8 cellular contexts compared by ENCODE assay signal in the genomic region with DNA sequence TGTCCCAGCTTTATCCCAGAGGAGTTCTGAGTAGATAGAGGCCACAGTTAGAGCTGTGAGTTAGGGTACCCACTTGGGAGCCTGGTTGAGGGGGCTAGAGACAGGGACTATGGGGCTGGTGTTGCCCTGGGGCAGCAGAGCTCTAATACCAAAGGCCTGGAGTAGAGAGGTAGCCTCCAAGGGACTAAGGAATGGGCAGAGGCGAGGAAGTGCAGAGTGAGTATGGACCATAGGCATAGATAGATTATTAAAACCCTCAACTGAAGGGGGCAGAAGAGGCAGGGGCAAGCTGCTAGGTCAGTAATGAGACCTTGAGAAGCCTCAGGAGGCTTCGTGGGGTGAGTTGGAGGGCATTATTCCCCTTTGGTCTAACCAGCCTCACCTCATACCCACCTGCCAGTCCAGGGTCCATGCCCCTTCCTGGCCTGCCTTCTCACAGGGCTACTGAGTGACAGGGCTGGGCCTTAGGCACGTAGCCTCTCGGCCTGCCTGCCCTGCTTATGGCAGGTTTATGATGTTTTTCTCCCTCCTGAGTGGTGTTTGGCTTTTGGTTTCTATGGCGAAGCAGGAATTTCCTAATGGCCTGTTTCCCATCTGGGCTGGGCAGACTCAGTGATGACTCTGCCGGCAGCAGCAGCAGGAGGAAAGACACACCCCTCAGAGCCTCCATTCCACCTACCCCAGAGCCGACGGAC. TPM values are rescaled to one million over a fixed set of nuclear protein-coding genes. Genes with fewer than 3 reads are reported as not detected.
DNase-seq lines count a peak whose midpoint lies in the region; ATAC-seq and TF ChIP-seq lines count a peak whose summit lies in the region.

No MANE protein-coding gene starts in this region.

- no peak for TF ChIP-seq CTCF in brain (conservative IDR thresholded peaks at IDR 0.05)

- H3K4me1 Mint-ChIP-seq in brain = peaks cover 67% of the 10 kb centered on the region

- ATAC-seq in GM21447 (IDR thresholded peaks at IDR 0.05; ENCODE audit: unreplicated experiment) = no peak

- H3K36me3 Mint-ChIP-seq in brain = no peaks in the 10 kb centered on the region

- H3K4me3 Mint-ChIP-seq in brain = peak overlapping the region in 2 of 5 experiments; percentile 30 to 64

- peak overlapping the region in 4 of 5 experiments; percentile 74 to 97 (median 85) for H3K27ac Mint-ChIP-seq in brain

- DNase-seq in HPDE6-E6E7 (ENCODE audit: extremely low spot score) (peak; percentile 95), kidney tubule cell (ENCODE audit: low spot score) (peak; percentile 98), stromal cell of bone marrow (ENCODE audit: low read depth) (peak; percentile 97), OCI-M2 (lab: John Stamatoyannopoulos, UW; ENCODE audit: unreplicated experiment) (no peak), CD1c-positive myeloid dendritic cell (ENCODE audit: extremely low spot score) (no peak)
- DNase-seq in activated naive CD4-positive, alpha-beta T cell (lab: John Stamatoyannopoulos, UW) = no peak

- no peaks in the 10 kb centered on the region for H3K9me3 Mint-ChIP-seq in brain

- H3K27me3 Mint-ChIP-seq in brain = peaks cover 2% of the 10 kb centered on the region

RNA-seq across cellular contexts. Expression of gene PDLIM4, which starts 8.0 kb away (rescaled TPM):
- 15.9 TPM for polyA plus RNA-seq in brain (ENCODE audit: insufficient read depth, low read depth, low replicate concordance)

RNA-seq across cellular contexts. Expression of gene SLC22A4, which starts 28.7 kb away (rescaled TPM):
- polyA plus RNA-seq in brain (ENCODE audit: insufficient read depth, low read depth, low replicate concordance) = 0.76 TPM

RNA-seq across cellular contexts. Expression of gene P4HA2, which starts 37.8 kb away (rescaled TPM):
- polyA plus RNA-seq in brain (ENCODE audit: insufficient read depth, low read depth, low replicate concordance) = 8.4 TPM

Comparison
In these comparisons a context has a peak if more than half of its experiments do, and no peak if none do; other contexts are left out.
1. DNase-seq: peak in HPDE6-E6E7 (single experiment), kidney tubule cell (single experiment) and stromal cell of bone marrow (single experiment); none in OCI-M2 (single experiment), CD1c-positive myeloid dendritic cell (single experiment) and activated naive CD4-positive, alpha-beta T cell (0 of 4).